Comparison of ENCODE assay signal across 2 cellular contexts in genomic region chr3:38036906-38037305, GRCh38.
TF ChIP-seq lines count a peak whose summit lies in the region.

No MANE protein-coding gene starts in this region.

TF ChIP-seq in GM23338, 12 proteins besides CTCF, POLR2A, EP300 and RAD21:
- TF ChIP-seq NANOG (IDR thresholded peaks at IDR 0.05; ENCODE audit: borderline replicate concordance) (no peak), ZNF114 (CRISPR knock-in tag; IDR thresholded peaks at IDR 0.05) (no peak), CREB1 (CRISPR knock-in tag; IDR thresholded peaks at IDR 0.05; ENCODE audit: low read depth) (no peak), ZNF462 (CRISPR knock-in tag; IDR thresholded peaks at IDR 0.05) (no peak), STAT1 (IDR thresholded peaks at IDR 0.05; ENCODE audit: unreplicated experiment) (no peak), ZNF331 (CRISPR knock-in tag; IDR thresholded peaks at IDR 0.05; ENCODE audit: low read depth) (no peak), ETS1 (IDR thresholded peaks at IDR 0.05) (no peak)

TF ChIP-seq in HepG2, 621 proteins besides CTCF, POLR2A, EP300 and RAD21:
- TF ChIP-seq ZNF317 (CRISPR knock-in tag; IDR thresholded peaks at IDR 0.05) (no peak), ZSCAN9 (CRISPR knock-in tag; IDR thresholded peaks at IDR 0.05; ENCODE audit: borderline replicate concordance) (no peak), FOXO4 (CRISPR knock-in tag; conservative IDR thresholded peaks at IDR 0.05) (no peak), ZNF496 (CRISPR knock-in tag; IDR thresholded peaks at IDR 0.05; ENCODE audit: insufficient replicate concordance) (no peak)
TF ChIP-seq in HepG2: peak in this region for 0.
